15 cellular contexts compared by ENCODE assay signal in the genomic region with DNA sequence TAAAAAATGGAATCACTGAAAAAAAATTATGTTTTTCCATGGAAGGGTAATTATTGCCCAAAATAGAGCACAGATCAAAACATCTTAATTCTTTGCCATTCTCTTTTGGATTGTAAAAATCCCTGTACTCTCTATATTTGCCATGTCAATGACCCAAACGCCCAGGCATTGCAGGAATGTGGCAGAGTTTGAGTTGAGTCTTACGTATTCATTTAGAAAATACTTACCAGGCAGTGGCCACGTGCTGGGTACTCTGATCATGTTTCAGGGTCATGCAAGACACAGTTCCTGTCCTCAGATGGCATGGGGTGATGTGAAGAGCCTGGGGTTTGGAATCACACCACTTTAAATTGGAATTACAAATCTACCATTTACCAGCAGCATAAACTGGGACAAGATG.
DNase-seq lines count a peak whose midpoint lies in the region; ATAC-seq and TF ChIP-seq lines count a peak whose summit lies in the region.
"Had no signal": no experiment of that assay in that cellular context is flagged by ENCODE, and none has a peak within 500 bp of the region (broad histone marks: within the 10 kb centered on the region; RNA-seq: fewer than 3 reads in every experiment).

No MANE protein-coding gene starts in this region.

- DNase-seq in AG08395 (ENCODE audit: low spot score) (peak; percentile 58), cardiac fibroblast (ENCODE audit: low read depth in 2 of 2) (peak; percentile 36 to 51), left lung (no peak), cortex of kidney (lab: John Stamatoyannopoulos, UW) (no peak), mesothelial cell of epicardium (ENCODE audit: low spot score in 2 of 2, unreplicated experiment in 2 of 2) (no peak), prostate gland (ENCODE audit: low spot score) (no peak)
- DNase-seq: NCI-H1436 treated with DMSO at 0.1 percent for 48 hours, Peyer's patch had no signal

- H3K4me3 ChIP-seq in HUES64 (ENCODE audit: low read length): no peak overlapping the region
- H3K4me3 ChIP-seq in cardiac fibroblast (replicated peaks in 1 of 2; ENCODE audit: low read depth in 2 of 2, low read length in 2 of 2): no peak overlapping the region
- no peak overlapping the region for H3K4me3 ChIP-seq in left lung
- H3K4me3 ChIP-seq in prostate gland: no peak overlapping the region
- H3K4me3 ChIP-seq: BLaER1 treated with 17β-estradiol and CSF1 and Interleukin-3, amounts not matched to agents 10 nM and 100 nM; Peyer's patch; thoracic aorta had no signal

- TF ChIP-seq CTCF in cardiac fibroblast (IDR thresholded peaks at IDR 0.05; ENCODE audit: low read depth, low read length) (no peak), left lung (IDR thresholded peaks at IDR 0.05) (no peak), mesothelial cell of epicardium (IDR thresholded peaks at IDR 0.05; ENCODE audit: unreplicated experiment) (no peak), prostate gland (IDR thresholded peaks at IDR 0.05) (no peak)

- no peaks in the 10 kb centered on the region for H3K9me3 ChIP-seq in HUES64 (ENCODE audit: insufficient read depth, low read depth, low read length)
- H3K9me3 ChIP-seq in left lung: no peaks in the 10 kb centered on the region
- H3K9me3 ChIP-seq in prostate gland: no peaks in the 10 kb centered on the region
- H3K9me3 ChIP-seq: BLaER1 treated with 17β-estradiol and CSF1 and Interleukin-3, amounts not matched to agents 10 nM and 100 nM; Peyer's patch; thoracic aorta had no signal

- peaks cover 38% of the 10 kb centered on the region for H3K27me3 Mint-ChIP-seq in mesothelial cell of epicardium (ENCODE audit: low read depth)

- no peak overlapping the region for H3K27ac Mint-ChIP-seq in mesothelial cell of epicardium
- H3K27ac Mint-ChIP-seq: dendritic cell treated with granulocyte-macrophage colony-stimulating factor and Interleukin-4, amounts not matched to agents 40 ng/mL and 50 ng/mL, for 4 days had no signal

- no peak for TF ChIP-seq POLR2A in prostate gland (IDR thresholded peaks at IDR 0.05)

- H3K36me3 ChIP-seq in HUES64 (ENCODE audit: insufficient read depth, low read length) (no peaks in the 10 kb centered on the region), left lung (no peaks in the 10 kb centered on the region), prostate gland (no peaks in the 10 kb centered on the region)
- H3K36me3 ChIP-seq: BLaER1 treated with 17β-estradiol and CSF1 and Interleukin-3, amounts not matched to agents 10 nM and 100 nM; Peyer's patch; thoracic aorta had no signal

- H3K4me3 Mint-ChIP-seq in mesothelial cell of epicardium: no peak overlapping the region
- H3K4me3 Mint-ChIP-seq: dendritic cell treated with granulocyte-macrophage colony-stimulating factor and Interleukin-4, amounts not matched to agents 40 ng/mL and 50 ng/mL, for 4 days had no signal

- H3K9ac ChIP-seq in HUES64 (ENCODE audit: low read depth, low read length): peak overlapping the region; percentile 11; the same call in 1 of the 2 replicates
- H3K9ac ChIP-seq: BLaER1 treated with 17β-estradiol and CSF1 and Interleukin-3, amounts not matched to agents 10 nM and 100 nM had no signal

- intact Hi-C loops in left lung (cut with DNase I): no loop called here
- intact Hi-C loops in prostate gland (cut with DNase I): no loop called here

- H3K27me3 ChIP-seq in HUES64 (ENCODE audit: insufficient read depth, low read length): no peaks in the 10 kb centered on the region
- peaks cover 0 to 7% of the 10 kb centered on the region in 2 donors for H3K27me3 ChIP-seq in left lung
- H3K27me3 ChIP-seq in prostate gland (replicated peaks; ENCODE audit: insufficient read depth): no peaks in the 10 kb centered on the region
- H3K27me3 ChIP-seq: BLaER1 treated with 17β-estradiol and CSF1 and Interleukin-3, amounts not matched to agents 10 nM and 100 nM; Peyer's patch had no signal

- peaks cover 4% of the 10 kb centered on the region for H3K9me3 Mint-ChIP-seq in mesothelial cell of epicardium
- H3K9me3 Mint-ChIP-seq: dendritic cell treated with granulocyte-macrophage colony-stimulating factor and Interleukin-4, amounts not matched to agents 40 ng/mL and 50 ng/mL, for 4 days had no signal

- no peaks in the 10 kb centered on the region for H3K36me3 Mint-ChIP-seq in mesothelial cell of epicardium

- ATAC-seq in left lung (peak; percentile 85), GM19395 (IDR thresholded peaks at IDR 0.05; ENCODE audit: unreplicated experiment) (no peak)

- H3K27ac ChIP-seq in HUES64 (ENCODE audit: low read depth, low read length) (peak overlapping the region; percentile 70), left lung (no peak overlapping the region), prostate gland (no peak overlapping the region)
- H3K27ac ChIP-seq: BLaER1 treated with 17β-estradiol and CSF1 and Interleukin-3, amounts not matched to agents 10 nM and 100 nM; HL-60; Peyer's patch; thoracic aorta; VCaP had no signal

- 35% methylated on average over 3 of the region's 3 CpGs for WGBS in HUES64
- 12% methylated on average over 3 of the region's 3 CpGs for WGBS in prostate gland

- H3K4me1 Mint-ChIP-seq in mesothelial cell of epicardium: peaks cover 32% of the 10 kb centered on the region

- H3K4me1 ChIP-seq in HUES64 (ENCODE audit: insufficient read depth, low read length): peaks cover 64% of the 10 kb centered on the region
- H3K4me1 ChIP-seq in left lung: no peaks in the 10 kb centered on the region
- H3K4me1 ChIP-seq in prostate gland (replicated peaks): no peaks in the 10 kb centered on the region
- H3K4me1 ChIP-seq: BLaER1 treated with 17β-estradiol and CSF1 and Interleukin-3, amounts not matched to agents 10 nM and 100 nM; Peyer's patch had no signal

Comparison
In these comparisons a context has a peak if more than half of its experiments do, and no peak if none do; other contexts are left out.
1. DNase-seq: peak in AG08395 (single experiment) and cardiac fibroblast (2 of 2); none in left lung (0 of 2), cortex of kidney (single experiment), mesothelial cell of epicardium (0 of 2) and prostate gland (single experiment).